Comparison of ENCODE assay signal across 29 cellular contexts in the genomic region with DNA sequence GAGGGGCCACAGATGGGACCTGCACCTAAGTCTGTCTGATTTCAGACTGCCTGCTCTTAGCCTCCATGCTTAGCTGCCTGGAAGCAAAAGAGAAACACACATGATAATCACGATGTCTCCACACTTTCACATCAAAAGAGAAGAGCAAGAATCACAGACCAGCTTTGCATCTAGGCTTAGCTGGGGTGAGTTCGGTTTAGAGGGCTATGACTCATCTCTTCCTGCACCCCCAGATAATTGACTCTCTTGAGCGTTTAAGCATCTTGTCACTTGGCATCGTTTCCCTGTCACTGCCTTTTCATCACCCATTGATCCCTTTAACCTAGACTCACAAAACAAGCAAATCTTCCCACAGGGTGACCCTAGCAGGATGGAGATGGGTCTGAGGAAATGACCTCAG.
"Had no signal": no experiment of that assay in that cellular context is flagged by ENCODE, and none has a peak within 500 bp of the region (broad histone marks: within the 10 kb centered on the region; RNA-seq: fewer than 3 reads in every experiment).

No MANE protein-coding gene starts in this region.

- H3K27ac ChIP-seq: adrenal gland, body of pancreas, brain microvascular endothelial cell, breast epithelium had no signal

- H3K4me3 Mint-ChIP-seq: activated B cell treated with CpG ODN at 0.5 μM for 24 hours; activated CD4-positive, alpha-beta memory T cell treated with anti-CD3 and anti-CD28 coated beads for 36 hours; activated CD4-positive, alpha-beta T cell treated with anti-CD3 and anti-CD28 coated beads, Interleukin-2, amount 10 ng/mL, durations not matched to agents 7 days and 5 days; activated CD8-positive, alpha-beta T cell treated with anti-CD3 and anti-CD28 coated beads for 36 hours; activated naive CD4-positive, alpha-beta T cell treated with anti-CD3 and anti-CD28 coated beads for 36 hours; activated naive CD8-positive, alpha-beta T cell treated with anti-CD3 and anti-CD28 coated beads for 36 hours; activated T-cell treated with anti-CD3 and anti-CD28 coated beads, Interleukin-2, amount 50 U/mL, for 4 hours; activated T-cell treated with anti-CD3 and anti-CD28 coated beads, Interleukin-2, amount 50 U/mL, for 72 hours; activated T-helper 1 cell treated with anti-CD3 and anti-CD28 coated beads, Interleukin-12 subunit alpha, Interleukin-12 subunit beta, Interleukin-2, Interleukin-4 antibody, amounts not matched to agents 30 ng/mL and 10 ng/mL and 1 ng/mL, durations not matched to agents 14 hours and 24 hours and 36 hours; activated T-helper 17 cell treated with anti-CD3 and anti-CD28 coated beads, Interleukin-2, amount 50 U/mL, for 72 hours; T-helper 1 cell treated with Interleukin-12 subunit alpha and Interleukin-12 subunit beta and Interleukin-4 antibody, amounts not matched to agents 30 μg/mL and 1 μg/mL, for 36 hours; T-helper 2 cell treated with Interferon-gamma antibody and Interleukin-4, amounts not matched to agents 5 μg/mL and 100 μg/mL, for 36 hours had no signal

- H3K4me3 ChIP-seq: adrenal gland, body of pancreas, breast epithelium had no signal

- H3K27me3 Mint-ChIP-seq: activated B cell treated with CpG ODN at 0.5 μM for 24 hours; activated CD8-positive, alpha-beta T cell treated with anti-CD3 and anti-CD28 coated beads for 36 hours had no signal

- H3K36me3 Mint-ChIP-seq: activated CD4-positive, alpha-beta memory T cell treated with anti-CD3 and anti-CD28 coated beads for 36 hours; activated naive CD4-positive, alpha-beta T cell treated with anti-CD3 and anti-CD28 coated beads, Interleukin-2, amount 50 U/mL, for 72 hours; activated naive CD8-positive, alpha-beta T cell treated with anti-CD3 and anti-CD28 coated beads for 36 hours had no signal

- H3K27ac Mint-ChIP-seq: activated B cell treated with CpG ODN at 0.5 μM for 24 hours; activated CD4-positive, alpha-beta memory T cell treated with anti-CD3 and anti-CD28 coated beads for 36 hours; activated CD4-positive, alpha-beta T cell treated with anti-CD3 and anti-CD28 coated beads, Interleukin-2, amount 10 ng/mL, durations not matched to agents 7 days and 5 days; activated CD8-positive, alpha-beta T cell treated with anti-CD3 and anti-CD28 coated beads for 36 hours; activated naive CD4-positive, alpha-beta T cell treated with anti-CD3 and anti-CD28 coated beads for 36 hours; activated naive CD4-positive, alpha-beta T cell treated with anti-CD3 and anti-CD28 coated beads, Interleukin-2, amount 50 U/mL, for 72 hours; activated naive CD8-positive, alpha-beta T cell treated with anti-CD3 and anti-CD28 coated beads for 36 hours; activated T-cell treated with anti-CD3 and anti-CD28 coated beads, Interleukin-2, amount 50 U/mL, for 72 hours; activated T-helper 1 cell treated with anti-CD3 and anti-CD28 coated beads, Interleukin-12 subunit alpha, Interleukin-12 subunit beta, Interleukin-2, Interleukin-4 antibody, amounts not matched to agents 30 ng/mL and 10 ng/mL and 1 ng/mL, durations not matched to agents 14 hours and 24 hours and 36 hours; activated T-helper 17 cell treated with anti-CD3 and anti-CD28 coated beads, Interleukin-2, amount 50 U/mL, for 72 hours; T-helper 1 cell treated with Interleukin-12 subunit alpha and Interleukin-12 subunit beta and Interleukin-4 antibody, amounts not matched to agents 30 μg/mL and 1 μg/mL, for 36 hours; T-helper 2 cell treated with Interferon-gamma antibody and Interleukin-4, amounts not matched to agents 5 μg/mL and 100 μg/mL, for 36 hours had no signal

- H3K9me3 ChIP-seq: adrenal gland, body of pancreas, breast epithelium had no signal

- H3K4me1 ChIP-seq: adrenal gland, body of pancreas, breast epithelium had no signal

- ATAC-seq: activated CD8-positive, alpha-beta T cell treated with anti-CD3 and anti-CD28 coated beads for 36 hours; activated T-cell treated with anti-CD3 and anti-CD28 coated beads, Interleukin-2, amount 50 U/mL, for 4 hours; body of pancreas had no signal

- H3K9me3 Mint-ChIP-seq: activated B cell treated with CpG ODN at 0.5 μM for 24 hours; activated CD4-positive, alpha-beta memory T cell treated with anti-CD3 and anti-CD28 coated beads for 36 hours; activated CD4-positive, alpha-beta T cell treated with anti-CD3 and anti-CD28 coated beads, Interleukin-2, amount 10 ng/mL, durations not matched to agents 7 days and 5 days; activated CD8-positive, alpha-beta T cell treated with anti-CD3 and anti-CD28 coated beads for 36 hours; activated naive CD4-positive, alpha-beta T cell treated with anti-CD3 and anti-CD28 coated beads for 36 hours; activated naive CD8-positive, alpha-beta T cell treated with anti-CD3 and anti-CD28 coated beads for 36 hours; activated T-cell treated with anti-CD3 and anti-CD28 coated beads, Interleukin-2, amount 50 U/mL, for 72 hours; activated T-helper 1 cell treated with anti-CD3 and anti-CD28 coated beads, Interleukin-12 subunit alpha, Interleukin-12 subunit beta, Interleukin-2, Interleukin-4 antibody, amounts not matched to agents 30 ng/mL and 10 ng/mL and 1 ng/mL, durations not matched to agents 14 hours and 24 hours and 36 hours; T-helper 2 cell treated with Interferon-gamma antibody and Interleukin-4, amounts not matched to agents 5 μg/mL and 100 μg/mL, for 36 hours had no signal

- H3K4me1 Mint-ChIP-seq: activated B cell treated with CpG ODN at 0.5 μM for 24 hours; activated CD4-positive, alpha-beta T cell treated with anti-CD3 and anti-CD28 coated beads, Interleukin-2, amount 10 ng/mL, durations not matched to agents 7 days and 5 days; activated naive CD8-positive, alpha-beta T cell treated with anti-CD3 and anti-CD28 coated beads for 36 hours; activated T-helper 17 cell treated with anti-CD3 and anti-CD28 coated beads, Interleukin-2, amount 50 U/mL, for 72 hours had no signal

- H3K36me3 ChIP-seq: adrenal gland, brain microvascular endothelial cell, breast epithelium had no signal

- H3K27me3 ChIP-seq: adrenal gland, body of pancreas, brain microvascular endothelial cell, breast epithelium had no signal

- DNase-seq: activated B cell treated with CpG ODN at 0.5 μM for 24 hours; activated CD4-positive, alpha-beta memory T cell treated with anti-CD3 and anti-CD28 coated beads for 36 hours; activated CD4-positive, alpha-beta T cell treated with anti-CD3 and anti-CD28 coated beads, Interleukin-2, amount 10 ng/mL, durations not matched to agents 7 days and 5 days; activated CD4-positive, CD25-positive, alpha-beta regulatory T cell treated with anti-CD3 and anti-CD28 coated beads, Interleukin-2, amount 50 U/mL, for 72 hours; activated CD8-positive, alpha-beta memory T cell treated with anti-CD3 and anti-CD28 coated beads, Interleukin-2, amount 50 U/mL, for 4 hours; activated effector memory CD4-positive, alpha-beta T cell treated with anti-CD3 and anti-CD28 coated beads, Interleukin-2, amount 50 U/mL, for 16 hours; activated gamma-delta T cell treated with Interleukin-2 at 50 U/mL for 16 hours; activated naive CD4-positive, alpha-beta T cell; activated naive CD4-positive, alpha-beta T cell treated with anti-CD3 and anti-CD28 coated beads, Interleukin-2, amount 50 U/mL, for 16 hours; activated naive CD8-positive, alpha-beta T cell treated with anti-CD3 and anti-CD28 coated beads for 36 hours; activated T-cell treated with anti-CD3 and anti-CD28 coated beads for 4 hours; activated T-cell treated with anti-CD3 and anti-CD28 coated beads, Interleukin-2, amount 50 U/mL, for 1 hour; activated T-cell treated with anti-CD3 and anti-CD28 coated beads, Interleukin-2, amount 50 U/mL, for 4 hours; adrenal gland; amniotic stem cell; aorta; body of pancreas; brain microvascular endothelial cell; central memory CD4-positive, alpha-beta T cell; T-helper 9 cell had no signal
